17 cellular contexts compared by ENCODE assay signal in the genomic region with DNA sequence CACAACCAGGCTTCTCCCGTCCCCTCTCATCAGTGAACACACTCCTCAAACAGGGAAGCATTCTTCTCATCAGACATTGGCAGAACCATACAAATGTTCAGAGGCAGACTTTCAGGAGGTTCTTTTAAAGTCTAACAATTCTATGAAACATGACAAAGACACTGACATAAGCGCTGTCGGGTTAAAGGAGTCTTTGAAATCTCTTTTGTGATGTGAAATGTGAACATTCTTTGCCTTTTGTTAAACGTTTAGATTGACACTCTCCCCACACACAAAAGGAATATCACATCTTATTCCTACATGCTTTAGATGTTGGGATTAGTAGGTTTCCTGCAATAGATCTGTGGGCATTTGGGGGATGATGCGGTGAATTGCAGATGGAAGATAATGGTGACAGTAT.
A peak's percentile ranks its signal among the peaks of the same experiment; 100 is the strongest.
DNase-seq lines count a peak whose midpoint lies in the region; ATAC-seq and TF ChIP-seq lines count a peak whose summit lies in the region.
"Had no signal": no experiment of that assay in that cellular context is flagged by ENCODE, and none has a peak within 500 bp of the region (broad histone marks: within the 10 kb centered on the region; RNA-seq: fewer than 3 reads in every experiment).

No MANE protein-coding gene starts in this region.

- no peak overlapping the region for H3K9ac ChIP-seq in neural cell (ENCODE audit: low read length)

- TF ChIP-seq EP300 in neural cell (conservative IDR thresholded peaks at IDR 0.05; ENCODE audit: poor library complexity, severe bottlenecking) = peak; percentile 67

- H3K27ac ChIP-seq in neural cell (ENCODE audit: low read length) = peak overlapping the region; percentile 26
- no peak overlapping the region for H3K27ac ChIP-seq in right atrium auricular region
- H3K27ac ChIP-seq: A549, C4-2B had no signal

- H3K4me1 ChIP-seq in HAP-1 = peaks cover 15% of the 10 kb centered on the region
- no peaks in the 10 kb centered on the region for H3K4me1 ChIP-seq in right atrium auricular region
- H3K4me1 ChIP-seq: A549, BE2C had no signal

- H3F3A ChIP-seq in neural cell (ENCODE audit: insufficient read depth, low read length, poor library complexity, severe bottlenecking) = no peaks in the 10 kb centered on the region

- H3K9me3 ChIP-seq in HAP-1 (no peaks in the 10 kb centered on the region), neural cell (ENCODE audit: low read length) (no peaks in the 10 kb centered on the region), right atrium auricular region (no peaks in the 10 kb centered on the region)
- H3K9me3 ChIP-seq: A549, BE2C had no signal

- no peak overlapping the region for H2AFZ ChIP-seq in neural cell (ENCODE audit: low read depth, low read length)

- no peak for TF ChIP-seq RAD21 in neural cell (conservative IDR thresholded peaks at IDR 0.05)

- H4K20me1 ChIP-seq in neural cell (ENCODE audit: insufficient read depth) = no peaks in the 10 kb centered on the region

- H3K4me2 ChIP-seq in neural cell (ENCODE audit: low read length) = no peak overlapping the region
- H3K4me2 ChIP-seq: A549 had no signal

- no peak overlapping the region for H3K4me3 Mint-ChIP-seq in WTC11
- H3K4me3 Mint-ChIP-seq: CD8-positive, alpha-beta T cell had no signal

- POLR2A ChIA-PET in WTC11 (lab: Charles Lee) = no interaction called here

- H3K4me1 Mint-ChIP-seq in WTC11 = peaks cover 24% of the 10 kb centered on the region

- H3K27me3 Mint-ChIP-seq in WTC11 (ENCODE audit: low read depth) = no peaks in the 10 kb centered on the region

- H3K4me3 ChIP-seq in HAP-1 = no peak overlapping the region
- peak overlapping the region; percentile 4 for H3K4me3 ChIP-seq in neural cell (ENCODE audit: low read length)
- H3K4me3 ChIP-seq in right atrium auricular region = no peak overlapping the region
- H3K4me3 ChIP-seq: A549 had no signal

- H3K9me3 Mint-ChIP-seq in WTC11 = no peaks in the 10 kb centered on the region
- H3K9me3 Mint-ChIP-seq: CD8-positive, alpha-beta T cell had no signal

- TF ChIP-seq CTCF in WTC11 (IDR thresholded peaks at IDR 0.05) (no peak), neural cell (IDR thresholded peaks at IDR 0.05; ENCODE audit: poor library complexity, severe bottlenecking) (no peak), right atrium auricular region (IDR thresholded peaks at IDR 0.05) (no peak)

- in situ Hi-C loops in HAP-1 (cut with MboI; ENCODE audit: low sequenced_read_pairs) = no loop called here

- peak; percentile 50 to 99 for DNase-seq in HAP-1 (ENCODE audit: low spot score in 2 of 2)
- no peak for DNase-seq in WTC11 (ENCODE audit: low spot score)
- DNase-seq in HUDEP-2 (lab: John Stamatoyannopoulos, UW; ENCODE audit: unreplicated experiment in 76 of 76) = no peak
- no peak for DNase-seq in NCI-H2171 (lab: John Stamatoyannopoulos, UW)
- DNase-seq in right atrium auricular region (ENCODE audit: low spot score) = no peak
- DNase-seq: BE2C; CD8-positive, alpha-beta T cell; COR-L47; DMS153; DMS79 treated with DMSO at 0.1 percent for 48 hours; EL; IMR-90; KBM-7 had no signal

- CTCF ChIA-PET in WTC11 (lab: Charles Lee) = no interaction called here

- H3K27me3 ChIP-seq in HAP-1 (ENCODE audit: low read depth) = no peaks in the 10 kb centered on the region
- H3K27me3 ChIP-seq in neural cell (ENCODE audit: insufficient read depth, low read depth, low read length) = no peaks in the 10 kb centered on the region
- no peaks in the 10 kb centered on the region for H3K27me3 ChIP-seq in right atrium auricular region
- H3K27me3 ChIP-seq: BE2C had no signal

- H3K36me3 ChIP-seq in HAP-1 (replicated peaks) = peaks cover 11% of the 10 kb centered on the region
- H3K36me3 ChIP-seq in neural cell (ENCODE audit: insufficient read depth, low read length) = peaks cover 6% of the 10 kb centered on the region
- H3K36me3 ChIP-seq in right atrium auricular region = no peaks in the 10 kb centered on the region
- H3K36me3 ChIP-seq: BE2C had no signal

- no peaks in the 10 kb centered on the region for H3K9me2 ChIP-seq in neural cell (ENCODE audit: insufficient read depth, low read length)

- peak overlapping the region; percentile 83 for H3K27ac Mint-ChIP-seq in WTC11
- H3K27ac Mint-ChIP-seq: CD8-positive, alpha-beta T cell had no signal

- ATAC-seq in WTC11 (peak; percentile 67), GM21723 (IDR thresholded peaks at IDR 0.05; ENCODE audit: unreplicated experiment) (no peak)
- ATAC-seq: A549; CD8-positive, alpha-beta T cell had no signal

- H3K79me2 ChIP-seq in neural cell (replicated peaks; ENCODE audit: insufficient read depth, low read length) = no peaks in the 10 kb centered on the region

- peaks cover 7% of the 10 kb centered on the region; the same call in 1 of the 2 replicates for H3K36me3 Mint-ChIP-seq in WTC11
- H3K36me3 Mint-ChIP-seq: CD8-positive, alpha-beta T cell had no signal

TF ChIP-seq in WTC11, 78 proteins besides CTCF, POLR2A, EP300 and RAD21:
- TF ChIP-seq CREB1 (CRISPR knock-in tag; IDR thresholded peaks at IDR 0.05) (no peak), ESRRA (CRISPR knock-in tag; IDR thresholded peaks at IDR 0.05; ENCODE audit: borderline replicate concordance) (no peak), GABPB1 (CRISPR knock-in tag; IDR thresholded peaks at IDR 0.05) (no peak), ZNF396 (CRISPR knock-in tag; IDR thresholded peaks at IDR 0.05; ENCODE audit: borderline replicate concordance) (no peak), ZNF671 (CRISPR knock-in tag; IDR thresholded peaks at IDR 0.05) (no peak), FOXJ3 (CRISPR knock-in tag; IDR thresholded peaks at IDR 0.05; ENCODE audit: borderline replicate concordance) (no peak), GTF2I (CRISPR knock-in tag; conservative IDR thresholded peaks at IDR 0.05) (no peak), MXD4 (CRISPR knock-in tag; IDR thresholded peaks at IDR 0.05; ENCODE audit: borderline replicate concordance) (no peak), ZNF423 (CRISPR knock-in tag; IDR thresholded peaks at IDR 0.05) (no peak)
- TF ChIP-seq, protein P1, sequence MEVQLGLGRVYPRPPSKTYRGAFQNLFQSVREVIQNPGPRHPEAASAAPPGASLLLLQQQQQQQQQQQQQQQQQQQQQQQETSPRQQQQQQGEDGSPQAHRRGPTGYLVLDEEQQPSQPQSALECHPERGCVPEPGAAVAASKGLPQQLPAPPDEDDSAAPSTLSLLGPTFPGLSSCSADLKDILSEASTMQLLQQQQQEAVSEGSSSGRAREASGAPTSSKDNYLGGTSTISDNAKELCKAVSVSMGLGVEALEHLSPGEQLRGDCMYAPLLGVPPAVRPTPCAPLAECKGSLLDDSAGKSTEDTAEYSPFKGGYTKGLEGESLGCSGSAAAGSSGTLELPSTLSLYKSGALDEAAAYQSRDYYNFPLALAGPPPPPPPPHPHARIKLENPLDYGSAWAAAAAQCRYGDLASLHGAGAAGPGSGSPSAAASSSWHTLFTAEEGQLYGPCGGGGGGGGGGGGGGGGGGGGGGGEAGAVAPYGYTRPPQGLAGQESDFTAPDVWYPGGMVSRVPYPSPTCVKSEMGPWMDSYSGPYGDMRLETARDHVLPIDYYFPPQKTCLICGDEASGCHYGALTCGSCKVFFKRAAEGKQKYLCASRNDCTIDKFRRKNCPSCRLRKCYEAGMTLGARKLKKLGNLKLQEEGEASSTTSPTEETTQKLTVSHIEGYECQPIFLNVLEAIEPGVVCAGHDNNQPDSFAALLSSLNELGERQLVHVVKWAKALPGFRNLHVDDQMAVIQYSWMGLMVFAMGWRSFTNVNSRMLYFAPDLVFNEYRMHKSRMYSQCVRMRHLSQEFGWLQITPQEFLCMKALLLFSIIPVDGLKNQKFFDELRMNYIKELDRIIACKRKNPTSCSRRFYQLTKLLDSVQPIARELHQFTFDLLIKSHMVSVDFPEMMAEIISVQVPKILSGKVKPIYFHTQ (CRISPR knock-in tag; IDR thresholded peaks at IDR 0.05) = no peak
TF ChIP-seq in WTC11: peak in this region for 0.

TF ChIP-seq in neural cell, 6 proteins besides CTCF, POLR2A, EP300 and RAD21:
- TF ChIP-seq POLR2AphosphoS5 (IDR thresholded peaks at IDR 0.05) (no peak), SMC3 (conservative IDR thresholded peaks at IDR 0.05; ENCODE audit: poor library complexity) (no peak), EZH2 (IDR thresholded peaks at IDR 0.05; ENCODE audit: borderline replicate concordance, insufficient read depth, low read length, poor library complexity, severe bottlenecking) (no peak)
- TF ChIP-seq, protein P2, sequence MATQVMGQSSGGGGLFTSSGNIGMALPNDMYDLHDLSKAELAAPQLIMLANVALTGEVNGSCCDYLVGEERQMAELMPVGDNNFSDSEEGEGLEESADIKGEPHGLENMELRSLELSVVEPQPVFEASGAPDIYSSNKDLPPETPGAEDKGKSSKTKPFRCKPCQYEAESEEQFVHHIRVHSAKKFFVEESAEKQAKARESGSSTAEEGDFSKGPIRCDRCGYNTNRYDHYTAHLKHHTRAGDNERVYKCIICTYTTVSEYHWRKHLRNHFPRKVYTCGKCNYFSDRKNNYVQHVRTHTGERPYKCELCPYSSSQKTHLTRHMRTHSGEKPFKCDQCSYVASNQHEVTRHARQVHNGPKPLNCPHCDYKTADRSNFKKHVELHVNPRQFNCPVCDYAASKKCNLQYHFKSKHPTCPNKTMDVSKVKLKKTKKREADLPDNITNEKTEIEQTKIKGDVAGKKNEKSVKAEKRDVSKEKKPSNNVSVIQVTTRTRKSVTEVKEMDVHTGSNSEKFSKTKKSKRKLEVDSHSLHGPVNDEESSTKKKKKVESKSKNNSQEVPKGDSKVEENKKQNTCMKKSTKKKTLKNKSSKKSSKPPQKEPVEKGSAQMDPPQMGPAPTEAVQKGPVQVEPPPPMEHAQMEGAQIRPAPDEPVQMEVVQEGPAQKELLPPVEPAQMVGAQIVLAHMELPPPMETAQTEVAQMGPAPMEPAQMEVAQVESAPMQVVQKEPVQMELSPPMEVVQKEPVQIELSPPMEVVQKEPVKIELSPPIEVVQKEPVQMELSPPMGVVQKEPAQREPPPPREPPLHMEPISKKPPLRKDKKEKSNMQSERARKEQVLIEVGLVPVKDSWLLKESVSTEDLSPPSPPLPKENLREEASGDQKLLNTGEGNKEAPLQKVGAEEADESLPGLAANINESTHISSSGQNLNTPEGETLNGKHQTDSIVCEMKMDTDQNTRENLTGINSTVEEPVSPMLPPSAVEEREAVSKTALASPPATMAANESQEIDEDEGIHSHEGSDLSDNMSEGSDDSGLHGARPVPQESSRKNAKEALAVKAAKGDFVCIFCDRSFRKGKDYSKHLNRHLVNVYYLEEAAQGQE (IDR thresholded peaks at IDR 0.05; ENCODE audit: borderline replicate concordance) = peak; percentile 89

Comparison
In these comparisons a context has a peak if more than half of its experiments do, and no peak if none do; other contexts are left out.
1. DNase-seq: peak in HAP-1 (2 of 2); none in WTC11 (single experiment), HUDEP-2 (0 of 76), NCI-H2171 (single experiment) and right atrium auricular region (single experiment).